ENCODE assay signal across 38 cellular contexts in the genomic region with DNA sequence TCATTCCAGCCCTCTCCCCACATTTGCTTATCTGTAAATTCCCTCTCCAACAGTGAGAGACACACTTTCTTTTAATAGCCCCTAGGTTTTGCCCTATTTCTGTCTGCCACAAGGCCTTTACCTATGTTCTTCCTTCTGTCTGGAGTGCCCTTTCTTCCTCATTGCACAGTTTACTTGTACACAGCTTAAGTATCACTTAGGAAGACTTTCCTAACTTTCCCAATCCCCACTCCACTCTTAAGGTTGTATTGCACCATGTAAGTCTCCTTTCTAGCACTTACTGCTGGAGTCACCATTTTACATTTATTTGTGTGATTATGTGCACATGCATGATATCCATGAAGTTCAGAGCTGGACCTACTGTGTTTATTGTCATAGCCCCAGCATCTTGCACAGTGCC. TPM values are rescaled to one million over a fixed set of nuclear protein-coding genes. Genes with fewer than 3 reads are reported as not detected.
"Had no signal": no experiment of that assay in that cellular context is flagged by ENCODE, and none has a peak within 500 bp of the region (broad histone marks: within the 10 kb centered on the region; RNA-seq: fewer than 3 reads in every experiment).

No MANE protein-coding gene starts in this region.

- H3K9me3 ChIP-seq: ascending aorta had no signal

- H3K4me3 Mint-ChIP-seq: activated B cell treated with CpG ODN at 0.5 μM for 24 hours; activated CD4-positive, alpha-beta memory T cell treated with anti-CD3 and anti-CD28 coated beads for 36 hours; activated CD4-positive, alpha-beta T cell treated with anti-CD3 and anti-CD28 coated beads, Interleukin-2, amount 10 ng/mL, durations not matched to agents 24 days and 14 days; activated CD8-positive, alpha-beta T cell treated with anti-CD3 and anti-CD28 coated beads for 36 hours; activated naive CD4-positive, alpha-beta T cell treated with anti-CD3 and anti-CD28 coated beads, Interleukin-2, amount 10 ng/mL, durations not matched to agents 7 days and 5 days; activated naive CD4-positive, alpha-beta T cell treated with anti-CD3 and anti-CD28 coated beads, Interleukin-2, amount 50 U/mL, for 24 hours; activated naive CD8-positive, alpha-beta T cell; activated naive CD8-positive, alpha-beta T cell treated with anti-CD3 and anti-CD28 coated beads, Interleukin-2, amount 10 ng/mL, durations not matched to agents 7 days and 5 days; activated naive CD8-positive, alpha-beta T cell treated with anti-CD3 and anti-CD28 coated beads, Interleukin-2, amount 50 U/mL, for 24 hours; activated T-cell treated with anti-CD3 and anti-CD28 coated beads, Interleukin-2, amount 50 U/mL, for 24 hours; brain; central memory CD8-positive, alpha-beta T cell; T-helper 1 cell treated with Interleukin-12 subunit alpha and Interleukin-12 subunit beta and Interleukin-4 antibody, amounts not matched to agents 30 μg/mL and 1 μg/mL, for 36 hours; T-helper 2 cell treated with Interferon-gamma antibody and Interleukin-4, amounts not matched to agents 5 μg/mL and 100 μg/mL, for 36 hours had no signal

- H3K9me3 Mint-ChIP-seq: activated B cell treated with CpG ODN at 0.5 μM for 24 hours; activated CD4-positive, alpha-beta memory T cell treated with anti-CD3 and anti-CD28 coated beads for 36 hours; activated CD4-positive, alpha-beta T cell treated with anti-CD3 and anti-CD28 coated beads, Interleukin-2, amount 10 ng/mL, durations not matched to agents 24 days and 14 days; activated CD8-positive, alpha-beta T cell treated with anti-CD3 and anti-CD28 coated beads for 36 hours; activated naive CD4-positive, alpha-beta T cell treated with anti-CD3 and anti-CD28 coated beads, Interleukin-2, amount 10 ng/mL, durations not matched to agents 7 days and 5 days; activated naive CD4-positive, alpha-beta T cell treated with anti-CD3 and anti-CD28 coated beads, Interleukin-2, amount 50 U/mL, for 24 hours; activated naive CD8-positive, alpha-beta T cell treated with anti-CD3 and anti-CD28 coated beads, Interleukin-2, amount 10 ng/mL, durations not matched to agents 7 days and 5 days; activated naive CD8-positive, alpha-beta T cell treated with anti-CD3 and anti-CD28 coated beads, Interleukin-2, amount 50 U/mL, for 24 hours; activated T-cell treated with anti-CD3 and anti-CD28 coated beads, Interleukin-2, amount 50 U/mL, for 24 hours; activated T-helper 2 cell treated with anti-CD3 and anti-CD28 coated beads, Interferon-gamma antibody, Interleukin-2, Interleukin-4, amounts not matched to agents 10 μg/mL and 5 μg/mL and 100 μg/mL, durations not matched to agents 14 hours and 24 hours and 36 hours; central memory CD8-positive, alpha-beta T cell; T-helper 1 cell treated with Interleukin-12 subunit alpha and Interleukin-12 subunit beta and Interleukin-4 antibody, amounts not matched to agents 30 μg/mL and 1 μg/mL, for 36 hours; T-helper 2 cell treated with Interferon-gamma antibody and Interleukin-4, amounts not matched to agents 5 μg/mL and 100 μg/mL, for 36 hours had no signal

- H3K27ac ChIP-seq: ascending aorta, cardiac muscle cell, VCaP had no signal

- H3K27ac Mint-ChIP-seq: activated B cell treated with CpG ODN at 0.5 μM for 24 hours; activated CD4-positive, alpha-beta memory T cell treated with anti-CD3 and anti-CD28 coated beads for 36 hours; activated CD4-positive, alpha-beta T cell treated with anti-CD3 and anti-CD28 coated beads, Interleukin-2, amount 10 ng/mL, durations not matched to agents 24 days and 14 days; activated CD8-positive, alpha-beta T cell treated with anti-CD3 and anti-CD28 coated beads for 36 hours; activated naive CD4-positive, alpha-beta T cell treated with anti-CD3 and anti-CD28 coated beads, Interleukin-2, amount 10 ng/mL, durations not matched to agents 7 days and 5 days; activated naive CD4-positive, alpha-beta T cell treated with anti-CD3 and anti-CD28 coated beads, Interleukin-2, amount 50 U/mL, for 24 hours; activated naive CD8-positive, alpha-beta T cell; activated naive CD8-positive, alpha-beta T cell treated with anti-CD3 and anti-CD28 coated beads, Interleukin-2, amount 10 ng/mL, durations not matched to agents 7 days and 5 days; activated naive CD8-positive, alpha-beta T cell treated with anti-CD3 and anti-CD28 coated beads, Interleukin-2, amount 50 U/mL, for 24 hours; activated T-cell treated with anti-CD3 and anti-CD28 coated beads, Interleukin-2, amount 50 U/mL, for 24 hours; activated T-helper 2 cell treated with anti-CD3 and anti-CD28 coated beads, Interferon-gamma antibody, Interleukin-2, Interleukin-4, amounts not matched to agents 10 μg/mL and 5 μg/mL and 100 μg/mL, durations not matched to agents 14 hours and 24 hours and 36 hours; brain; T-helper 1 cell treated with Interleukin-12 subunit alpha and Interleukin-12 subunit beta and Interleukin-4 antibody, amounts not matched to agents 30 μg/mL and 1 μg/mL, for 36 hours; T-helper 2 cell treated with Interferon-gamma antibody and Interleukin-4, amounts not matched to agents 5 μg/mL and 100 μg/mL, for 36 hours had no signal

- DNase-seq: activated B cell treated with CpG ODN at 0.5 μM for 24 hours; activated CD4-positive, alpha-beta memory T cell treated with anti-CD3 and anti-CD28 coated beads for 36 hours; activated CD4-positive, alpha-beta T cell treated with anti-CD3 and anti-CD28 coated beads for 4 hours; activated CD4-positive, alpha-beta T cell treated with anti-CD3 and anti-CD28 coated beads, Interleukin-2, amount 10 ng/mL, durations not matched to agents 24 days and 14 days; activated CD4-positive, alpha-beta T cell treated with anti-CD3 and anti-CD28 coated beads, Interleukin-2, amount 50 U/mL, for 1 hour; activated CD4-positive, alpha-beta T cell treated with anti-CD3 and anti-CD28 coated beads, Interleukin-2, amount 50 U/mL, for 4 hours; activated CD4-positive, CD25-positive, alpha-beta regulatory T cell treated with anti-CD3 and anti-CD28 coated beads, Interleukin-2, amount 50 U/mL, for 72 hours; activated CD8-positive, alpha-beta memory T cell treated with anti-CD3 and anti-CD28 coated beads, Interleukin-2, amount 50 U/mL, for 48 hours; activated CD8-positive, alpha-beta T cell treated with anti-CD3 and anti-CD28 coated beads for 36 hours; activated effector memory CD4-positive, alpha-beta T cell treated with Interleukin-2 at 50 U/mL for 16 hours; activated gamma-delta T cell; activated naive CD4-positive, alpha-beta T cell treated with anti-CD3 and anti-CD28 coated beads, Interleukin-2, amount 10 ng/mL, durations not matched to agents 7 days and 5 days; activated naive CD4-positive, alpha-beta T cell treated with Interleukin-2 at 50 U/mL for 16 hours; activated naive CD8-positive, alpha-beta T cell treated with anti-CD3 and anti-CD28 coated beads, Interleukin-2, amount 10 ng/mL, durations not matched to agents 7 days and 5 days; activated naive CD8-positive, alpha-beta T cell treated with anti-CD3 and anti-CD28 coated beads, Interleukin-2, amount 50 U/mL, for 24 hours; activated T-cell treated with anti-CD3 and anti-CD28 coated beads, Interleukin-2, amount 50 U/mL, for 24 hours; activated T-cell treated with anti-CD3 and anti-CD28 coated beads, Interleukin-2, amount 50 U/mL, for 48 hours; amygdala; anterior cingulate cortex; caudate nucleus; cerebellar nuclear complex; T-helper 1 cell; T-helper 2 cell; T-helper 9 cell had no signal

- H3K4me1 Mint-ChIP-seq: activated CD4-positive, alpha-beta T cell treated with anti-CD3 and anti-CD28 coated beads, Interleukin-2, amount 10 ng/mL, durations not matched to agents 24 days and 14 days; activated naive CD4-positive, alpha-beta T cell treated with anti-CD3 and anti-CD28 coated beads, Interleukin-2, amount 10 ng/mL, durations not matched to agents 7 days and 5 days; activated naive CD4-positive, alpha-beta T cell treated with anti-CD3 and anti-CD28 coated beads, Interleukin-2, amount 50 U/mL, for 24 hours; activated naive CD8-positive, alpha-beta T cell treated with anti-CD3 and anti-CD28 coated beads, Interleukin-2, amount 10 ng/mL, durations not matched to agents 7 days and 5 days; activated naive CD8-positive, alpha-beta T cell treated with anti-CD3 and anti-CD28 coated beads, Interleukin-2, amount 50 U/mL, for 24 hours; brain; central memory CD8-positive, alpha-beta T cell had no signal

- H3K36me3 Mint-ChIP-seq: activated naive CD4-positive, alpha-beta T cell treated with anti-CD3 and anti-CD28 coated beads, Interleukin-2, amount 10 ng/mL, durations not matched to agents 7 days and 5 days had no signal

- FAIRE-seq: bronchial epithelial cell, TTC549 had no signal

- ATAC-seq: activated CD8-positive, alpha-beta T cell treated with anti-CD3 and anti-CD28 coated beads for 36 hours; activated naive CD8-positive, alpha-beta T cell treated with anti-CD3 and anti-CD28 coated beads, Interleukin-2, amount 50 U/mL, for 24 hours had no signal

- H3K36me3 ChIP-seq: ascending aorta, cardiac muscle cell had no signal

- H3K27me3 ChIP-seq: ascending aorta, cardiac muscle cell had no signal

- H3K4me1 ChIP-seq: ascending aorta had no signal

- H3K4me3 ChIP-seq: ascending aorta, cardiac muscle cell had no signal

- H3K27me3 Mint-ChIP-seq: activated CD4-positive, alpha-beta memory T cell treated with anti-CD3 and anti-CD28 coated beads for 36 hours; activated CD4-positive, alpha-beta T cell treated with anti-CD3 and anti-CD28 coated beads, Interleukin-2, amount 10 ng/mL, durations not matched to agents 24 days and 14 days; activated CD8-positive, alpha-beta T cell treated with anti-CD3 and anti-CD28 coated beads for 36 hours; activated naive CD4-positive, alpha-beta T cell treated with anti-CD3 and anti-CD28 coated beads, Interleukin-2, amount 10 ng/mL, durations not matched to agents 7 days and 5 days; activated naive CD4-positive, alpha-beta T cell treated with anti-CD3 and anti-CD28 coated beads, Interleukin-2, amount 50 U/mL, for 24 hours; activated naive CD8-positive, alpha-beta T cell; activated naive CD8-positive, alpha-beta T cell treated with anti-CD3 and anti-CD28 coated beads, Interleukin-2, amount 10 ng/mL, durations not matched to agents 7 days and 5 days; activated naive CD8-positive, alpha-beta T cell treated with anti-CD3 and anti-CD28 coated beads, Interleukin-2, amount 50 U/mL, for 24 hours; activated T-cell treated with anti-CD3 and anti-CD28 coated beads, Interleukin-2, amount 50 U/mL, for 24 hours; central memory CD8-positive, alpha-beta T cell had no signal

RNA-seq across cellular contexts. Expression of a gene that starts 10.8 kb away (rescaled TPM):
- total RNA-seq: activated B cell treated with CpG ODN at 0.5 μM for 24 hours; activated CD4-positive, alpha-beta memory T cell treated with anti-CD3 and anti-CD28 coated beads for 36 hours; activated CD4-positive, alpha-beta T cell treated with anti-CD3 and anti-CD28 coated beads, Interleukin-2, amount 10 ng/mL, durations not matched to agents 24 days and 14 days; activated CD8-positive, alpha-beta memory T cell treated with anti-CD3 and anti-CD28 coated beads for 36 hours; activated CD8-positive, alpha-beta T cell treated with anti-CD3 and anti-CD28 coated beads for 36 hours; activated naive CD8-positive, alpha-beta T cell treated with anti-CD3 and anti-CD28 coated beads, Interleukin-2, amount 10 ng/mL, durations not matched to agents 7 days and 5 days; activated T-helper 2 cell treated with anti-CD3 and anti-CD28 coated beads, Interferon-gamma antibody, Interleukin-2, Interleukin-4, amounts not matched to agents 10 μg/mL and 5 μg/mL and 100 μg/mL, durations not matched to agents 14 hours and 24 hours and 36 hours; bronchial epithelial cell; chondrocyte had no signal
